11 cellular contexts compared by ENCODE assay signal in the genomic region with DNA sequence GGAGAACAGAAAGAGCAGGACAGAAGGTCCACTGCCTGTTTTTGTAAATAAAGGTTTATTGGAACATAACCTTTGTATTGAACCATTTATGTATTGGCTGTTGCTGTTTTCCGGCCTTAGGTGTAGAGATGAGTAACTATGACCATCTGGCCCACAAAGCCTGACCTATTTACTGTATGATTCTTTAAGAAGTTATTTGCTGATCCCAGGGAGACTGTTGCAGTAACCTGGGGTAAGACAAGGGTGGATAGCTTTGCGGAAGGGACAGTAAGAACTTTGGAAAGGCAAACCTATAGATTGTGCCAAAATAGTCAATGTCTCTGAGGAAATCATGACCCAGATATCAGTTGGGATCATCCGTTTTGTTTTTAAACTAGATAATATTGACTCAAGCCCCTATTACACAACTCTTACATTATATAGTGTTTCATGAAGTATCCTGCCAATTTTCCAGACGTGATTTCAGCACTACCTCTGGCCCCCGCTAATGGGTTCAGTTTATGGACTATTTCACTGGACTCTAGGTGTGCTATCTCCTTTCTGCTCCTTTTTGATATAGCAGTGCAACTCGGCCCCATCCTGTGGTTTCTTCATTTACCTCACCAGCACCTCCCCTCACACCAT. TPM values are rescaled to one million over a fixed set of nuclear protein-coding genes. Genes with fewer than 3 reads are reported as not detected.
DNase-seq lines count a peak whose midpoint lies in the region; ATAC-seq and TF ChIP-seq lines count a peak whose summit lies in the region.
"Had no signal": no experiment of that assay in that cellular context is flagged by ENCODE, and none has a peak within 500 bp of the region (broad histone marks: within the 10 kb centered on the region; RNA-seq: fewer than 3 reads in every experiment).

No MANE protein-coding gene starts in this region.

- H3K4me3 ChIP-seq in PC-9 (peak overlapping the region; percentile 13; the same call in 1 of the 2 replicates), skeletal muscle cell (ENCODE audit: low read depth, low read length) (no peak overlapping the region)
- H3K4me3 ChIP-seq: skin epidermis had no signal

- TF ChIP-seq CTCF in PC-9 (conservative IDR thresholded peaks at IDR 0.05) = no peak

- peak overlapping the region; percentile 53 for H3K4me2 ChIP-seq in PC-9

- no peaks in the 10 kb centered on the region for H3K9me3 ChIP-seq in PC-9 (ENCODE audit: insufficient read depth, low read depth)

- ATAC-seq in GM19395 (IDR thresholded peaks at IDR 0.05; ENCODE audit: unreplicated experiment) (peak; percentile 32), HG02943 (IDR thresholded peaks at IDR 0.05; ENCODE audit: low read depth, unreplicated experiment) (peak; percentile 8), HG02938 (IDR thresholded peaks at IDR 0.05; ENCODE audit: unreplicated experiment) (no peak)
- ATAC-seq: natural killer cell had no signal

- H3F3A ChIP-seq in PC-9 (ENCODE audit: insufficient read depth, low read depth) = peaks cover 25% of the 10 kb centered on the region; the same call in 1 of the 2 replicates

- no peaks in the 10 kb centered on the region for H3K27me3 ChIP-seq in PC-9 (ENCODE audit: insufficient read depth, low read depth)

- no peaks in the 10 kb centered on the region for H3K79me2 ChIP-seq in PC-9 (ENCODE audit: low read depth)

- H3K27ac ChIP-seq in PC-9 = peak overlapping the region; percentile 75
- H3K27ac ChIP-seq: skin epidermis had no signal

- H3K36me3 ChIP-seq in PC-9 (ENCODE audit: low read depth) = no peaks in the 10 kb centered on the region

- H2AFZ ChIP-seq in PC-9 = peak overlapping the region; percentile 59

- no TSS peak for BruUV-seq in PC-9 (replicated peaks; lab: Mats Ljungman, UMichigan)

- POLR2A ChIA-PET in PC-9 (lab: Charles Lee; ENCODE audit: unreplicated experiment) = no interaction called here

- no peaks in the 10 kb centered on the region for H3K9me2 ChIP-seq in PC-9 (ENCODE audit: insufficient read depth)

- peak in 1 of 2 experiments; percentile 58 for DNase-seq in PC-9
- peak; percentile 44 for DNase-seq in skeletal muscle cell (ENCODE audit: low read depth)
- no peak for DNase-seq in NCI-H1930 (lab: John Stamatoyannopoulos, UW)
- no peak for DNase-seq in DMS53 treated with DMSO at 0.1 percent for 48 hours (lab: John Stamatoyannopoulos, UW; ENCODE audit: unreplicated experiment)
- no peak for DNase-seq in 8988T
- DNase-seq: natural killer cell; stimulated activated CD8-positive, alpha-beta memory T cell treated with anti-CD3 and anti-CD28 coated beads, Interleukin-4, amount 100 ng/mL, for 48 hours had no signal

- H4K20me1 ChIP-seq in PC-9 (ENCODE audit: insufficient read depth) = no peaks in the 10 kb centered on the region

- H3K4me1 ChIP-seq in PC-9 (replicated peaks; ENCODE audit: insufficient read depth) = peaks cover 26% of the 10 kb centered on the region

- intact Hi-C loops in PC-9 (cut with micrococcal nuclease; ENCODE audit: unreplicated experiment) = no loop called here

- CTCF ChIA-PET in PC-9 (lab: Charles Lee) = no interaction called here

RNA-seq across cellular contexts. Expression of a gene that starts 20.8 kb away (rescaled TPM):
- total RNA-seq in PC-9 (2021) = 11.2 TPM in 2 replicates

RNA-seq across cellular contexts. Expression of a gene that starts 23.6 kb away (rescaled TPM):
- total RNA-seq in PC-9 (2021) = 7.7 and 8.6 TPM in 2 replicates
